14 cellular contexts compared by ENCODE assay signal in the genomic region with DNA sequence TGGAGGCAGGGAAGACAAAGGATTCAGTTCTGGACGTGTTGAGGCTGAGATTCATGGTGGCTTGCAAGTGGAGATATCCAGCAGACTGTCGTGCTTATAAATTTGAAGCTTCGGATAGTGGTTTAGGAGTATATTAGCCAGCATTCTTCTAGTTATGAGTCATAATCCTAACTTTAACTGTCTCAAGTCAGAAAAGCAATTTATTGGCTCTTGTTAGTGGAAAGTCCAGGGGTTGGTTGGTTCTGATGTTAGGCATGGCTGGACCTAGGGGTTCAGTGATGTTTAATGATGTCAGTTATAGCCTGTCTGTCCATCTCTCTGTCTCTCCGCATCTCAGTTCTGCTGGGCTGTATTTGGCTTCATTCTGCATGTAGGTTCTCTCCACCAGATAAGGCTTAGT.
A peak's percentile ranks its signal among the peaks of the same experiment; 100 is the strongest.
DNase-seq lines count a peak whose midpoint lies in the region; TF ChIP-seq lines count a peak whose summit lies in the region.
"Had no signal": no experiment of that assay in that cellular context is flagged by ENCODE, and none has a peak within 500 bp of the region (broad histone marks: within the 10 kb centered on the region; RNA-seq: fewer than 3 reads in every experiment).

No MANE protein-coding gene starts in this region.

- in situ Hi-C loops in mammary epithelial cell (cut with MboI; ENCODE audit: low sequenced_read_pairs in 2 of 2): no loop called here

- DNase-seq in AG09319 (ENCODE audit: extremely low read depth, low read depth): peak; percentile 27
- DNase-seq in HS-5 (ENCODE audit: low read depth): peak; percentile 39
- peak; percentile 70 for DNase-seq in mammary epithelial cell
- DNase-seq in middle frontal gyrus (ENCODE audit: extremely low spot score, low spot score): no peak
- no peak for DNase-seq in KG1 (lab: John Stamatoyannopoulos, UW)
- no peak for DNase-seq in mucosa of gallbladder (ENCODE audit: low spot score)
- DNase-seq in activated CD8-positive, alpha-beta memory T cell treated with anti-CD3 and anti-CD28 coated beads, Interleukin-2, amount 50 U/mL, for 4 hours: no peak
- DNase-seq: activated T-cell treated with anti-CD3 and anti-CD28 coated beads, Interleukin-2, amount 50 U/mL, for 48 hours; CD8-positive, alpha-beta T cell; colonic mucosa; naive B cell; NCI-H2081; OCI-M1 had no signal

- H4K20me1 ChIP-seq in mammary epithelial cell (ENCODE audit: insufficient read depth, low read length): no peaks in the 10 kb centered on the region

- CTCF ChIA-PET in mammary epithelial cell (lab: Charles Lee; ENCODE audit: low non-redundant PET): no interaction called here

- 25% methylated on average over 4 of the region's 4 CpGs for WGBS in mammary epithelial cell (ENCODE audit: low coverage, missing lambda C conversion rate)
- WGBS in mesodermal cell (ENCODE audit: insufficient coverage in 2 of 2), 2 experiments: 88 to 90% methylated on average over 2 to 3 of the region's 4 CpGs

- H3K4me3 ChIP-seq in mammary epithelial cell (replicated peaks in 1 of 3; ENCODE audit: insufficient read depth in 1 of 3, low read depth in 2 of 3, low read length in 3 of 3): no peak overlapping the region
- no peak overlapping the region for H3K4me3 ChIP-seq in mesodermal cell (ENCODE audit: extremely low read depth, insufficient read depth, low read length, poor library complexity, severe bottlenecking)
- H3K4me3 ChIP-seq: colonic mucosa had no signal

- peak overlapping the region; percentile 19 for H2AFZ ChIP-seq in mammary epithelial cell (ENCODE audit: low read depth, low read length)

- TF ChIP-seq CTCF in AG09319 (IDR thresholded peaks at IDR 0.05; ENCODE audit: low read depth, low read length): no peak
- no peak for TF ChIP-seq CTCF in mammary epithelial cell (conservative IDR thresholded peaks at IDR 0.05 in 1 of 2, IDR thresholded peaks at IDR 0.05 in 1 of 2; ENCODE audit: extremely low read depth in 1 of 2, insufficient read depth in 1 of 2, low read depth in 1 of 2, low read length in 2 of 2)

- BruUV-seq in mammary epithelial cell (replicated peaks; lab: Mats Ljungman, UMichigan): no TSS peak

- peaks cover 20% of the 10 kb centered on the region for H3K4me1 ChIP-seq in mammary epithelial cell (ENCODE audit: insufficient read depth, low read length)
- peaks cover 22% of the 10 kb centered on the region for H3K4me1 ChIP-seq in mesodermal cell (ENCODE audit: control insufficient read depth, insufficient read depth, low read length, poor library complexity, severe bottlenecking)
- H3K4me1 ChIP-seq: colonic mucosa had no signal

- H3K9me3 ChIP-seq in mammary epithelial cell (replicated peaks; ENCODE audit: insufficient read depth, low read length) (no peaks in the 10 kb centered on the region), mesodermal cell (ENCODE audit: control insufficient read depth, low read length) (no peaks in the 10 kb centered on the region)
- H3K9me3 ChIP-seq: colonic mucosa had no signal

- H3K9ac ChIP-seq in mammary epithelial cell (ENCODE audit: insufficient read depth, low read length): no peak overlapping the region

- H3K4me2 ChIP-seq in mammary epithelial cell (ENCODE audit: insufficient read depth, low read depth, low read length): peak overlapping the region; percentile 51

- dilution Hi-C loops in mammary epithelial cell (cut with HindIII; ENCODE audit: low sequenced_read_pairs): loop anchor here (25.0 kb wide), 1 partner anchor 171 kb away; no protein-coding TSS in a partner anchor

- no peaks in the 10 kb centered on the region for H3K79me2 ChIP-seq in mammary epithelial cell (ENCODE audit: insufficient read depth, low read length)

- intact Hi-C loops in mammary epithelial cell (cut with micrococcal nuclease): no loop called here

- no peak overlapping the region for H3K27ac ChIP-seq in mammary epithelial cell (ENCODE audit: insufficient read depth, low read depth, low read length)
- peak overlapping the region; percentile 76 for H3K27ac ChIP-seq in mesodermal cell (ENCODE audit: low read depth, low read length, severe bottlenecking)
- H3K27ac ChIP-seq: colonic mucosa had no signal

- H3K27me3 ChIP-seq in mammary epithelial cell (ENCODE audit: insufficient read depth, low read length): no peaks in the 10 kb centered on the region
- H3K27me3 ChIP-seq: colonic mucosa had no signal

- H3K36me3 ChIP-seq in mammary epithelial cell (ENCODE audit: insufficient read depth, low read length) (no peaks in the 10 kb centered on the region), mesodermal cell (ENCODE audit: control insufficient read depth, insufficient read depth, low read length) (no peaks in the 10 kb centered on the region)
- H3K36me3 ChIP-seq: colonic mucosa had no signal

Comparison
In these comparisons a context has a peak if more than half of its experiments do, and no peak if none do; other contexts are left out.
1. DNase-seq: peak in AG09319 (single experiment), HS-5 (single experiment) and mammary epithelial cell (single experiment); none in middle frontal gyrus (single experiment), KG1 (single experiment), mucosa of gallbladder (single experiment) and activated CD8-positive, alpha-beta memory T cell treated with anti-CD3 and anti-CD28 coated beads, Interleukin-2, amount 50 U/mL, for 4 hours (single experiment).